ENCODE assay signal across 14 cellular contexts in genomic region chr1:28086651-28087050, GRCh38. TPM values are rescaled to one million over a fixed set of nuclear protein-coding genes. Genes with fewer than 3 reads are reported as not detected.
DNase-seq lines count a peak whose midpoint lies in the region; ATAC-seq and TF ChIP-seq lines count a peak whose summit lies in the region.
"Had no signal": no experiment of that assay in that cellular context is flagged by ENCODE, and none has a peak within 500 bp of the region (broad histone marks: within the 10 kb centered on the region; RNA-seq: fewer than 3 reads in every experiment).

No MANE protein-coding gene starts in this region.

- TF ChIP-seq POLR2A in lower leg skin (IDR thresholded peaks at IDR 0.05), result no peak

- CTCF ChIA-PET in SK-N-SH (lab: Yijun Ruan, JAX), result interaction anchor here (1.5 to 2.2 kb wide), 2 partner anchors 10 to 35 kb away, joined by 6 read pairs; no protein-coding TSS in a partner anchor

- TF ChIP-seq RAD21 in SK-N-SH (IDR thresholded peaks at IDR 0.05; ENCODE audit: low read length), result no peak

- no peak overlapping the region; the same call in 1 of the 2 replicates for H2AFZ ChIP-seq in SK-N-SH (ENCODE audit: low read depth)

- no peaks in the 10 kb centered on the region for H3K36me3 ChIP-seq in SK-N-SH (replicated peaks in 1 of 2; ENCODE audit: control insufficient read depth in 1 of 2, insufficient read depth in 2 of 2, low read length in 1 of 2)
- H3K36me3 ChIP-seq: thoracic aorta had no signal

- intact Hi-C loops in lower leg skin (cut with DNase I; ENCODE audit: low total_unique reads), result no loop called here

- POLR2A ChIA-PET in SK-N-SH (lab: Yijun Ruan, JAX), result no interaction called here

- H3K9ac ChIP-seq in SK-N-SH, result peak overlapping the region; percentile 80

- H3K4me1 Mint-ChIP-seq in HFFc6 (ENCODE audit: low read depth), result peaks cover 47% of the 10 kb centered on the region
- H3K4me1 Mint-ChIP-seq in activated naive CD8-positive, alpha-beta T cell (ENCODE audit: low read depth), result peaks cover 52% of the 10 kb centered on the region
- H3K4me1 Mint-ChIP-seq in natural killer cell treated with Interleukin-12 subunit alpha and Interleukin-12 subunit beta and Interleukin-15 and Interleukin-18, amount 100 ng/mL, for 72 hours (ENCODE audit: low read depth in 2 of 2), result peaks cover 32 to 41% of the 10 kb centered on the region in 2 donors

- peaks cover 16% of the 10 kb centered on the region for H3F3A ChIP-seq in SK-N-SH (replicated peaks; ENCODE audit: insufficient read depth)

- peak overlapping the region in 1 of 2 experiments; percentile 86; a peak in 3 of 4 replicates for H3K4me3 ChIP-seq in SK-N-SH (ENCODE audit: low read depth in 2 of 2, low read length in 1 of 2)
- H3K4me3 ChIP-seq in lower leg skin (ENCODE audit: low read depth, poor library complexity, severe bottlenecking), result no peak overlapping the region

- H3K27me3 ChIP-seq in SK-N-SH (ENCODE audit: insufficient read depth), result no peaks in the 10 kb centered on the region

- H3K4me3 Mint-ChIP-seq in HFFc6, result peak overlapping the region; percentile 99
- peak overlapping the region; percentile 98 for H3K4me3 Mint-ChIP-seq in activated naive CD8-positive, alpha-beta T cell
- peak overlapping the region; percentile 99 for H3K4me3 Mint-ChIP-seq in natural killer cell treated with Interleukin-12 subunit alpha and Interleukin-12 subunit beta and Interleukin-15 and Interleukin-18, amount 100 ng/mL, for 72 hours

- peaks cover 16% of the 10 kb centered on the region in 2 experiments; a peak in 3 of 4 replicates for H3K4me1 ChIP-seq in SK-N-SH (ENCODE audit: control insufficient read depth in 1 of 2, insufficient read depth in 2 of 2, low read depth in 1 of 2, low read length in 1 of 2)

- peak overlapping the region; percentile 88 for H3K4me2 ChIP-seq in SK-N-SH

- H3K27ac Mint-ChIP-seq in HFFc6, result no peak overlapping the region
- H3K27ac Mint-ChIP-seq in activated naive CD8-positive, alpha-beta T cell, result no peak overlapping the region
- peak overlapping the region; percentile 92 to 98 for H3K27ac Mint-ChIP-seq in natural killer cell treated with Interleukin-12 subunit alpha and Interleukin-12 subunit beta and Interleukin-15 and Interleukin-18, amount 100 ng/mL, for 72 hours

- no peaks in the 10 kb centered on the region for H3K9me3 Mint-ChIP-seq in HFFc6
- H3K9me3 Mint-ChIP-seq in activated naive CD8-positive, alpha-beta T cell (ENCODE audit: low read depth), result no peaks in the 10 kb centered on the region
- no peaks in the 10 kb centered on the region for H3K9me3 Mint-ChIP-seq in natural killer cell treated with Interleukin-12 subunit alpha and Interleukin-12 subunit beta and Interleukin-15 and Interleukin-18, amount 100 ng/mL, for 72 hours

- peaks cover 63% of the 10 kb centered on the region for H3K79me2 ChIP-seq in SK-N-SH (ENCODE audit: insufficient read depth)

- 70% methylated on average over 1 of the region's 1 CpG for WGBS in SK-N-SH (ENCODE audit: low lambda C conversion rate)
- WGBS in lower leg skin, 2 donors, result 93 to 94% methylated on average over 1 of the region's 1 CpG

- TF ChIP-seq EP300 in SK-N-SH (IDR thresholded peaks at IDR 0.05; ENCODE audit: borderline replicate concordance in 1 of 2, low read depth in 1 of 2, low read length in 1 of 2), result no peak

- 0 out of 2 replicates have a peak, but pooled peaks cover 2% of the 10 kb centered on the region for H4K20me1 ChIP-seq in SK-N-SH (ENCODE audit: insufficient read depth)

- no peaks in the 10 kb centered on the region for H3K9me2 ChIP-seq in SK-N-SH

- no peak for TF ChIP-seq CTCF in SK-N-SH (IDR thresholded peaks at IDR 0.05)
- no peak for TF ChIP-seq CTCF in HFFc6 (IDR thresholded peaks at IDR 0.05)
- TF ChIP-seq CTCF in lower leg skin (IDR thresholded peaks at IDR 0.05), result no peak

- H3K36me3 Mint-ChIP-seq in HFFc6 (ENCODE audit: low read depth), result no peaks in the 10 kb centered on the region
- no peaks in the 10 kb centered on the region for H3K36me3 Mint-ChIP-seq in activated naive CD8-positive, alpha-beta T cell
- no peaks in the 10 kb centered on the region for H3K36me3 Mint-ChIP-seq in natural killer cell treated with Interleukin-12 subunit alpha and Interleukin-12 subunit beta and Interleukin-15 and Interleukin-18, amount 100 ng/mL, for 72 hours

- DNase-seq in SK-N-SH (no peak), HFFc6 (no peak), T1000 (lab: John Stamatoyannopoulos, UW) (no peak), Ammon's horn (ENCODE audit: low spot score) (no peak), lower leg skin (ENCODE audit: low spot score in 2 of 2) (no peak)
- DNase-seq in natural killer cell treated with Interleukin-12 subunit alpha and Interleukin-12 subunit beta and Interleukin-15 and Interleukin-18, amount 100 ng/mL, for 72 hours (ENCODE audit: low spot score), result no peak
- DNase-seq: 8988T; activated gamma-delta T cell; NCI-H2081; stimulated activated CD4-positive, alpha-beta T cell treated with anti-CD3 and anti-CD28 coated beads, Interleukin-4, amount 100 ng/mL, for 1 hour; SW 1271 had no signal

- peaks cover 1% of the 10 kb centered on the region; the same call in 1 of the 2 replicates for H3K27me3 Mint-ChIP-seq in HFFc6 (ENCODE audit: insufficient read depth)
- H3K27me3 Mint-ChIP-seq in activated naive CD8-positive, alpha-beta T cell, result no peaks in the 10 kb centered on the region
- no peaks in the 10 kb centered on the region for H3K27me3 Mint-ChIP-seq in natural killer cell treated with Interleukin-12 subunit alpha and Interleukin-12 subunit beta and Interleukin-15 and Interleukin-18, amount 100 ng/mL, for 72 hours

- no peaks in the 10 kb centered on the region for H3K9me3 ChIP-seq in SK-N-SH
- H3K9me3 ChIP-seq: thoracic aorta had no signal

- no peak overlapping the region for H3K27ac ChIP-seq in SK-N-SH (ENCODE audit: low read depth in 2 of 2, low read length in 1 of 2)
- H3K27ac ChIP-seq: thoracic aorta had no signal

- no peak for ATAC-seq in SK-N-SH treated with all-trans-retinoic acid at 6 μM for 48 hours
- ATAC-seq in natural killer cell treated with Interleukin-12 subunit alpha and Interleukin-12 subunit beta and Interleukin-15 and Interleukin-18, amount 100 ng/mL, for 72 hours, result no peak

TF ChIP-seq in SK-N-SH, 30 proteins besides CTCF, POLR2A, EP300 and RAD21 (continues in another document):
- TF ChIP-seq GATA2 (CRISPR knock-in tag; IDR thresholded peaks at IDR 0.05) (no peak), RFX5 (IDR thresholded peaks at IDR 0.05; ENCODE audit: low read length) (no peak), FOXM1 (IDR thresholded peaks at IDR 0.05; ENCODE audit: low read depth) (no peak), SMC3 (IDR thresholded peaks at IDR 0.05; ENCODE audit: low read depth, low read length) (no peak), TAF1 (IDR thresholded peaks at IDR 0.05; ENCODE audit: borderline replicate concordance, low read depth, low read length) (no peak), TCF12 (IDR thresholded peaks at IDR 0.05) (no peak), ELF1 (IDR thresholded peaks at IDR 0.05) (no peak)
- TF ChIP-seq, protein P1, sequence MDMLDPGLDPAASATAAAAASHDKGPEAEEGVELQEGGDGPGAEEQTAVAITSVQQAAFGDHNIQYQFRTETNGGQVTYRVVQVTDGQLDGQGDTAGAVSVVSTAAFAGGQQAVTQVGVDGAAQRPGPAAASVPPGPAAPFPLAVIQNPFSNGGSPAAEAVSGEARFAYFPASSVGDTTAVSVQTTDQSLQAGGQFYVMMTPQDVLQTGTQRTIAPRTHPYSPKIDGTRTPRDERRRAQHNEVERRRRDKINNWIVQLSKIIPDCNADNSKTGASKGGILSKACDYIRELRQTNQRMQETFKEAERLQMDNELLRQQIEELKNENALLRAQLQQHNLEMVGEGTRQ (IDR thresholded peaks at IDR 0.05; ENCODE audit: borderline replicate concordance, low read depth, low read length), result no peak

TF ChIP-seq in SK-N-SH treated with all-trans-retinoic acid at 6 μM for 48 hours, 23 proteins besides CTCF, POLR2A, EP300 and RAD21:
- TF ChIP-seq CSRNP3 (CRISPR knock-in tag; IDR thresholded peaks at IDR 0.05), result no peak
- no peak for TF ChIP-seq BACH2 (CRISPR knock-in tag; IDR thresholded peaks at IDR 0.05; ENCODE audit: borderline replicate concordance)
- TF ChIP-seq POU6F1 (CRISPR knock-in tag; IDR thresholded peaks at IDR 0.05; ENCODE audit: borderline replicate concordance, low read depth), result no peak
- no peak for TF ChIP-seq ZNF8 (CRISPR knock-in tag; IDR thresholded peaks at IDR 0.05)

RNA-seq across cellular contexts. Expression of gene EYA3, which starts 1.8 kb away (rescaled TPM):
- 6.5 and 9.8 TPM in 2 replicates for polyA plus RNA-seq in SK-N-SH (2012; rRNA removed)
- polyA plus RNA-seq in SK-N-SH (2012; cell fraction: cytosol; rRNA removed), result 6.9 and 7.3 TPM in 2 replicates
- polyA plus RNA-seq in SK-N-SH (2012; cell fraction: nucleus; rRNA removed), result 11.6 and 19.5 TPM in 2 replicates
- 10 to 100 TPM; 24.2 to 31.3 (median 27.8) TPM for total RNA-seq in HFFc6 (2021; fragmentation: NEBNext Ultra II Directional; extraction: Animal tissue kit (Norgen Biotek cat#: 25700))
- 10 to 100 TPM; 62.6 to 64.6 TPM for total RNA-seq in natural killer cell treated with Interleukin-12 subunit alpha and Interleukin-12 subunit beta and Interleukin-15 and Interleukin-18, amount 100 ng/mL, for 72 hours
- total RNA-seq in lower leg skin, result 10 to 100 TPM; 14.9 to 20.1 (median 17.1) TPM

Comparison
In these comparisons a context has a peak if more than half of its experiments do, and no peak if none do; other contexts are left out.
1. H3K27ac Mint-ChIP-seq: peak in natural killer cell treated with Interleukin-12 subunit alpha and Interleukin-12 subunit beta and Interleukin-15 and Interleukin-18, amount 100 ng/mL, for 72 hours (2 of 2); none in HFFc6 (single experiment) and activated naive CD8-positive, alpha-beta T cell (single experiment).
2. Peak in every context shown above with its lines, with median percentiles within 50 percentile points of each other: H3K4me3 Mint-ChIP-seq.